In genomic region chr17:80283116-80283852, GRCh38 we compare ENCODE assay signal across 16 cellular contexts. TPM values are rescaled to one million over a fixed set of nuclear protein-coding genes. Genes with fewer than 3 reads are reported as not detected.
A peak's percentile ranks its signal among the peaks of the same experiment; 100 is the strongest.
DNase-seq lines count a peak whose midpoint lies in the region; TF ChIP-seq lines count a peak whose summit lies in the region.
"Had no signal": no experiment of that assay in that cellular context is flagged by ENCODE, and none has a peak within 500 bp of the region (broad histone marks: within the 10 kb centered on the region; RNA-seq: fewer than 3 reads in every experiment).

No MANE protein-coding gene starts in this region.

- H2AFZ ChIP-seq in OCI-LY7 (ENCODE audit: low read length) (no peak overlapping the region), PC-9 (no peak overlapping the region)

- H3K27ac Mint-ChIP-seq in immature natural killer cell, result peak overlapping the region; percentile 20 to 82 (median 63)

- no peak; the same call in 1 of the 2 replicates for TF ChIP-seq CTCF in OCI-LY7 (conservative IDR thresholded peaks at IDR 0.05; ENCODE audit: low read length)
- TF ChIP-seq CTCF in PC-9 (conservative IDR thresholded peaks at IDR 0.05), result no peak

- H4K20me1 ChIP-seq in OCI-LY7 (ENCODE audit: insufficient read depth, low read length), result no peaks in the 10 kb centered on the region
- no peaks in the 10 kb centered on the region for H4K20me1 ChIP-seq in PC-9 (ENCODE audit: insufficient read depth)

- H3K9me2 ChIP-seq in OCI-LY7 (ENCODE audit: insufficient read depth, low read length) (no peaks in the 10 kb centered on the region), PC-9 (ENCODE audit: insufficient read depth) (no peaks in the 10 kb centered on the region)

- H3K4me1 Mint-ChIP-seq in immature natural killer cell, result peaks cover 44 to 48% of the 10 kb centered on the region in 2 donors

- H3K27me3 ChIP-seq in PC-9 (ENCODE audit: insufficient read depth, low read depth), result no peaks in the 10 kb centered on the region
- H3K27me3 ChIP-seq: ovary, SJSA1 had no signal

- peaks cover 0 to 1% (median 0%) of the 10 kb centered on the region in 3 donors for H3K27me3 Mint-ChIP-seq in immature natural killer cell (ENCODE audit: low read depth in 3 of 3)

- H3K79me2 ChIP-seq in OCI-LY7 (ENCODE audit: insufficient read depth, low read depth, low read length) (no peaks in the 10 kb centered on the region), PC-9 (ENCODE audit: low read depth) (no peaks in the 10 kb centered on the region)

- no peaks in the 10 kb centered on the region for H3K9me3 ChIP-seq in OCI-LY7 (ENCODE audit: low read length)
- H3K9me3 ChIP-seq in PC-9 (ENCODE audit: insufficient read depth, low read depth), result no peaks in the 10 kb centered on the region
- H3K9me3 ChIP-seq: ovary, SJSA1 had no signal

- H3K4me3 Mint-ChIP-seq in immature natural killer cell, result no peak overlapping the region
- H3K4me3 Mint-ChIP-seq: CD14-positive monocyte had no signal

- H3K27ac ChIP-seq in OCI-LY7 (ENCODE audit: low read depth, low read length, poor library complexity, severe bottlenecking) (no peak overlapping the region), PC-9 (no peak overlapping the region)
- H3K27ac ChIP-seq: 22Rv1, ovary, SJSA1 had no signal

- H3K4me3 ChIP-seq in OCI-LY7 (ENCODE audit: low read depth, low read length, poor library complexity, severe bottlenecking) (no peak overlapping the region), PC-9 (no peak overlapping the region)
- H3K4me3 ChIP-seq: ovary, SJSA1 had no signal

- peaks cover 0 to 5% (median 4%) of the 10 kb centered on the region in 3 donors for H3K36me3 Mint-ChIP-seq in immature natural killer cell

- CTCF ChIA-PET in OCI-LY7 (lab: Charles Lee; ENCODE audit: unreplicated experiment) (no interaction called here), PC-9 (lab: Charles Lee) (no interaction called here)

- no TSS peak for BruUV-seq in OCI-LY7 (replicated peaks; lab: Mats Ljungman, UMichigan)
- BruUV-seq in PC-9 (replicated peaks; lab: Mats Ljungman, UMichigan), result no TSS peak

- no peaks in the 10 kb centered on the region for H3K9me3 Mint-ChIP-seq in immature natural killer cell

- no peaks in the 10 kb centered on the region for H3K36me3 ChIP-seq in OCI-LY7 (ENCODE audit: insufficient read depth, low read length)
- H3K36me3 ChIP-seq in PC-9 (ENCODE audit: low read depth), result no peaks in the 10 kb centered on the region
- H3K36me3 ChIP-seq: ovary had no signal

- H3K4me1 ChIP-seq in OCI-LY7 (ENCODE audit: insufficient read depth, low read length, poor library complexity, severe bottlenecking) (peaks cover 7% of the 10 kb centered on the region), PC-9 (replicated peaks; ENCODE audit: insufficient read depth) (no peaks in the 10 kb centered on the region)

- peak; percentile 14 for DNase-seq in NCI-H1092 treated with DMSO at 0.1 percent for 48 hours (lab: John Stamatoyannopoulos, UW)
- DNase-seq in NCI-H1092 (lab: John Stamatoyannopoulos, UW), result no peak
- peak; percentile 68 for DNase-seq in DMS 273 (lab: John Stamatoyannopoulos, UW; ENCODE audit: unreplicated experiment)
- peak; percentile 20 for DNase-seq in OCI-LY7 (ENCODE audit: low spot score)
- DNase-seq in immature natural killer cell, result no peak
- no peak for DNase-seq in kidney glomerular epithelial cell (lab: John Stamatoyannopoulos, UW)
- no peak for DNase-seq in PC-9
- DNase-seq in OCI-M2 (lab: John Stamatoyannopoulos, UW; ENCODE audit: unreplicated experiment), result no peak
- DNase-seq: activated gamma-delta T cell treated with Interleukin-2 at 50 U/mL for 16 hours; NCI-H2029; NK-92 treated with Interleukin-12 subunit alpha and Interleukin-12 subunit beta, amount 100 ng/mL, for 24 hours; ovary; stimulated activated CD4-positive, alpha-beta T cell treated with anti-CD3 and anti-CD28 coated beads, Interleukin-2, amount 100 ng/mL, for 48 hours had no signal

- H3F3A ChIP-seq in PC-9 (ENCODE audit: insufficient read depth, low read depth), result no peaks in the 10 kb centered on the region

- intact Hi-C loops in OCI-LY7 (cut with micrococcal nuclease; ENCODE audit: unreplicated experiment) (no loop called here), PC-9 (cut with micrococcal nuclease; ENCODE audit: unreplicated experiment) (no loop called here)

- POLR2A ChIA-PET in OCI-LY7 (lab: Charles Lee) (no interaction called here), PC-9 (lab: Charles Lee; ENCODE audit: unreplicated experiment) (no interaction called here)

- H3K4me2 ChIP-seq in OCI-LY7 (ENCODE audit: low read length) (no peak overlapping the region), PC-9 (no peak overlapping the region)

RNA-seq across cellular contexts. Expression of gene RNF213, which starts 22.6 kb away (rescaled TPM):
- total RNA-seq in OCI-LY7 (2014; rRNA removed; shearing (Covaris generic)), result 41.9 and 58.8 TPM in 2 replicates
- 64.0 and 68.6 TPM in 2 replicates for total RNA-seq in OCI-LY7 (2022)
- polyA plus RNA-seq in immature natural killer cell, result 100 to 1,000 TPM in 1 of 3 donors, 10 to 100 TPM in 2; 12.7 to 117 (median 25.9) TPM
- 179 and 207 TPM in 2 replicates for total RNA-seq in PC-9 (2021)

Comparison
In these comparisons a context has a peak if more than half of its experiments do, and no peak if none do; other contexts are left out.
1. DNase-seq: peak in NCI-H1092 treated with DMSO at 0.1 percent for 48 hours (single experiment), DMS 273 (single experiment) and OCI-LY7 (single experiment); none in NCI-H1092 (single experiment), immature natural killer cell (0 of 3), kidney glomerular epithelial cell (single experiment), PC-9 (0 of 2) and OCI-M2 (single experiment).